17 cellular contexts compared by ENCODE assay signal in genomic region chr19:35708391-35708790, GRCh38. TPM values are rescaled to one million over a fixed set of nuclear protein-coding genes. Genes with fewer than 3 reads are reported as not detected.
A peak's percentile ranks its signal among the peaks of the same experiment; 100 is the strongest.
DNase-seq lines count a peak whose midpoint lies in the region; ATAC-seq and TF ChIP-seq lines count a peak whose summit lies in the region.
"Had no signal": no experiment of that assay in that cellular context is flagged by ENCODE, and none has a peak within 500 bp of the region (broad histone marks: within the 10 kb centered on the region; RNA-seq: fewer than 3 reads in every experiment).

No MANE protein-coding gene starts in this region.

- TF ChIP-seq CTCF in MM.1S (IDR thresholded peaks at IDR 0.05; ENCODE audit: low read length): no peak

- no peak overlapping the region for H3K14ac ChIP-seq in trophoblast cell (ENCODE audit: low read length)

- H3K23ac ChIP-seq in trophoblast cell (ENCODE audit: low read length): no peak overlapping the region

- H3K36me3 Mint-ChIP-seq in activated CD8-positive, alpha-beta memory T cell treated with anti-CD3 and anti-CD28 coated beads, Interleukin-2, amount 10 ng/mL, durations not matched to agents 7 days and 5 days: peaks cover 1% of the 10 kb centered on the region
- peaks cover 3% of the 10 kb centered on the region for H3K36me3 Mint-ChIP-seq in activated CD4-positive, alpha-beta memory T cell treated with anti-CD3 and anti-CD28 coated beads, Interleukin-2, amount 10 ng/mL, durations not matched to agents 7 days and 5 days (ENCODE audit: low read depth)
- H3K36me3 Mint-ChIP-seq: CD4-positive, alpha-beta memory T cell had no signal

- H4K8ac ChIP-seq in trophoblast cell (ENCODE audit: low read depth, low read length): no peak overlapping the region

- H3K9ac ChIP-seq in trophoblast cell (ENCODE audit: low read length) (no peak overlapping the region), MM.1S (ENCODE audit: low read length) (no peak overlapping the region)

- no peak overlapping the region for H4K91ac ChIP-seq in trophoblast cell (ENCODE audit: low read depth, low read length)

- ATAC-seq in activated CD8-positive, alpha-beta memory T cell treated with anti-CD3 and anti-CD28 coated beads, Interleukin-2, amount 10 ng/mL, durations not matched to agents 7 days and 5 days: no peak
- ATAC-seq: GM23338 had no signal

- H3K79me2 ChIP-seq in trophoblast cell (ENCODE audit: control insufficient read depth, insufficient read depth, low read length, poor library complexity) (no peaks in the 10 kb centered on the region), MM.1S (ENCODE audit: low read length) (no peaks in the 10 kb centered on the region)

- H3K27me3 ChIP-seq in trophoblast cell (ENCODE audit: insufficient read depth, low read length) (no peaks in the 10 kb centered on the region), MM.1S (replicated peaks; ENCODE audit: insufficient read depth, low read length) (peaks cover 53% of the 10 kb centered on the region)

- no peak overlapping the region for H3K18ac ChIP-seq in trophoblast cell (ENCODE audit: low read length)

- no CpG with 5 or more reads among the region's 1 CpG for WGBS in trophoblast cell (ENCODE audit: extremely low coverage, insufficient coverage, insufficient read length)

- H3K27me3 Mint-ChIP-seq in activated CD8-positive, alpha-beta memory T cell treated with anti-CD3 and anti-CD28 coated beads, Interleukin-2, amount 10 ng/mL, durations not matched to agents 7 days and 5 days: no peaks in the 10 kb centered on the region
- no peaks in the 10 kb centered on the region for H3K27me3 Mint-ChIP-seq in activated CD4-positive, alpha-beta memory T cell treated with anti-CD3 and anti-CD28 coated beads, Interleukin-2, amount 10 ng/mL, durations not matched to agents 7 days and 5 days
- H3K27me3 Mint-ChIP-seq: CD4-positive, alpha-beta memory T cell had no signal

- peak overlapping the region; percentile 37 for H3K27ac Mint-ChIP-seq in activated CD8-positive, alpha-beta memory T cell treated with anti-CD3 and anti-CD28 coated beads, Interleukin-2, amount 10 ng/mL, durations not matched to agents 7 days and 5 days
- H3K27ac Mint-ChIP-seq in activated CD4-positive, alpha-beta memory T cell treated with anti-CD3 and anti-CD28 coated beads, Interleukin-2, amount 10 ng/mL, durations not matched to agents 7 days and 5 days: peak overlapping the region; percentile 4
- H3K27ac Mint-ChIP-seq: CD4-positive, alpha-beta memory T cell; GM23338; H9 had no signal

- H4K20me1 ChIP-seq in MM.1S (ENCODE audit: insufficient read depth, low read length): no peaks in the 10 kb centered on the region

- H2BK120ac ChIP-seq in trophoblast cell (ENCODE audit: insufficient read depth, low read length, poor library complexity): no peak overlapping the region

- H3K27ac ChIP-seq in trophoblast cell (ENCODE audit: low read depth, low read length) (no peak overlapping the region), MM.1S (ENCODE audit: low read length) (no peak overlapping the region)
- H3K27ac ChIP-seq: C4-2B had no signal

- no peaks in the 10 kb centered on the region for H3K4me1 ChIP-seq in trophoblast cell (ENCODE audit: control insufficient read depth in 1 of 2, insufficient read depth in 2 of 2, low read length in 2 of 2)
- peaks cover 5% of the 10 kb centered on the region; the same call in 1 of the 2 replicates for H3K4me1 ChIP-seq in MM.1S (ENCODE audit: low read length)
- H3K4me1 ChIP-seq: BE2C had no signal

- H3K9me2 ChIP-seq in MM.1S (replicated peaks; ENCODE audit: insufficient read depth, low read length): no peaks in the 10 kb centered on the region

- no peak overlapping the region for H2AK5ac ChIP-seq in trophoblast cell (ENCODE audit: low read length)

- H2BK12ac ChIP-seq in trophoblast cell (ENCODE audit: low read length): no peak overlapping the region

- no peaks in the 10 kb centered on the region for H3F3A ChIP-seq in MM.1S (ENCODE audit: insufficient read depth, low read length)

- no peaks in the 10 kb centered on the region for H3K9me3 ChIP-seq in trophoblast cell (ENCODE audit: insufficient read depth, low read depth, low read length)
- no peaks in the 10 kb centered on the region for H3K9me3 ChIP-seq in MM.1S (replicated peaks; ENCODE audit: insufficient read depth, low read length)
- H3K9me3 ChIP-seq: BE2C had no signal

- DNase-seq in activated CD8-positive, alpha-beta memory T cell treated with anti-CD3 and anti-CD28 coated beads, Interleukin-2, amount 10 ng/mL, durations not matched to agents 7 days and 5 days: no peak
- no peak for DNase-seq in activated CD8-positive, alpha-beta memory T cell treated with anti-CD3 and anti-CD28 coated beads, Interleukin-2, amount 50 U/mL, for 48 hours
- DNase-seq in DMS53 (lab: John Stamatoyannopoulos, UW) (peak; percentile 43), trophoblast cell (peak; percentile 43 to 75), MM.1S (no peak), GF-D8 (lab: John Stamatoyannopoulos, UW) (no peak)
- DNase-seq in activated CD4-positive, alpha-beta memory T cell treated with anti-CD3 and anti-CD28 coated beads, Interleukin-2, amount 10 ng/mL, durations not matched to agents 7 days and 5 days: no peak
- DNase-seq: BE2C; CD4-positive, alpha-beta memory T cell; DMS153; H9; IMR-90; KBM-7 had no signal

- no peaks in the 10 kb centered on the region for H3K79me1 ChIP-seq in trophoblast cell (ENCODE audit: low read length)

- CTCF ChIA-PET in activated CD8-positive, alpha-beta memory T cell treated with anti-CD3 and anti-CD28 coated beads, Interleukin-2, amount 10 ng/mL, durations not matched to agents 7 days and 5 days (lab: Charles Lee): interaction anchor here (1.3 to 1.6 kb wide), 2 partner anchors 11 to 14 kb away, joined by 6 to 8 read pairs; no protein-coding TSS in a partner anchor
- CTCF ChIA-PET in activated CD4-positive, alpha-beta memory T cell treated with anti-CD3 and anti-CD28 coated beads, Interleukin-2, amount 10 ng/mL, durations not matched to agents 7 days and 5 days (lab: Charles Lee): interaction anchor here (10.3 kb wide), 1 partner anchor 11 kb away, joined by 131 read pairs; no protein-coding TSS in a partner anchor

- no peaks in the 10 kb centered on the region for H3K36me3 ChIP-seq in trophoblast cell (ENCODE audit: control insufficient read depth in 1 of 2, insufficient read depth in 2 of 2, low read length in 2 of 2)
- H3K36me3 ChIP-seq in MM.1S (replicated peaks; ENCODE audit: insufficient read depth, low read length): no peaks in the 10 kb centered on the region
- H3K36me3 ChIP-seq: BE2C had no signal

- H3K4me3 Mint-ChIP-seq in activated CD8-positive, alpha-beta memory T cell treated with anti-CD3 and anti-CD28 coated beads, Interleukin-2, amount 10 ng/mL, durations not matched to agents 7 days and 5 days: no peak overlapping the region
- no peak overlapping the region for H3K4me3 Mint-ChIP-seq in activated CD4-positive, alpha-beta memory T cell treated with anti-CD3 and anti-CD28 coated beads, Interleukin-2, amount 10 ng/mL, durations not matched to agents 7 days and 5 days
- H3K4me3 Mint-ChIP-seq: CD4-positive, alpha-beta memory T cell; GM23338; H9 had no signal

- POLR2A ChIA-PET in activated CD4-positive, alpha-beta memory T cell treated with anti-CD3 and anti-CD28 coated beads, Interleukin-2, amount 10 ng/mL, durations not matched to agents 7 days and 5 days (lab: Charles Lee): interaction anchor here (1.0 to 1.4 kb wide), 2 partner anchors 10 to 36 kb away, joined by 3 to 6 read pairs; partner anchors contain the start of genes KMT2B, PSENEN and U2AF1L4

- H3K4me2 ChIP-seq in trophoblast cell (ENCODE audit: low read length) (no peak overlapping the region), MM.1S (ENCODE audit: low read depth, low read length) (no peak overlapping the region)
- H3K4me2 ChIP-seq: GM23338 had no signal

- peaks cover 40% of the 10 kb centered on the region for H3K4me1 Mint-ChIP-seq in activated CD8-positive, alpha-beta memory T cell treated with anti-CD3 and anti-CD28 coated beads, Interleukin-2, amount 10 ng/mL, durations not matched to agents 7 days and 5 days
- H3K4me1 Mint-ChIP-seq in activated CD4-positive, alpha-beta memory T cell treated with anti-CD3 and anti-CD28 coated beads, Interleukin-2, amount 10 ng/mL, durations not matched to agents 7 days and 5 days: peaks cover 46% of the 10 kb centered on the region

- H2AFZ ChIP-seq in trophoblast cell (ENCODE audit: insufficient read depth, low read length, poor library complexity) (no peak overlapping the region), MM.1S (ENCODE audit: low read length) (no peak overlapping the region)
- H2AFZ ChIP-seq: GM23338 had no signal

- no peak overlapping the region for H2BK5ac ChIP-seq in trophoblast cell (ENCODE audit: low read depth, low read length, poor library complexity)

- H4K12ac ChIP-seq in trophoblast cell (ENCODE audit: low read depth, low read length): no peak overlapping the region

- no peaks in the 10 kb centered on the region for H3K9me3 Mint-ChIP-seq in activated CD8-positive, alpha-beta memory T cell treated with anti-CD3 and anti-CD28 coated beads, Interleukin-2, amount 10 ng/mL, durations not matched to agents 7 days and 5 days (ENCODE audit: low read depth)
- H3K9me3 Mint-ChIP-seq in activated CD4-positive, alpha-beta memory T cell treated with anti-CD3 and anti-CD28 coated beads, Interleukin-2, amount 10 ng/mL, durations not matched to agents 7 days and 5 days: no peaks in the 10 kb centered on the region
- H3K9me3 Mint-ChIP-seq: CD4-positive, alpha-beta memory T cell had no signal

- H3K4me3 ChIP-seq in trophoblast cell (ENCODE audit: low read depth, low read length): no peak overlapping the region
- no peak overlapping the region for H3K4me3 ChIP-seq in MM.1S (ENCODE audit: low read length)
- H3K4me3 ChIP-seq: GM23338 had no signal

- no peak overlapping the region for H3K4ac ChIP-seq in trophoblast cell (ENCODE audit: low read depth, low read length)

RNA-seq across cellular contexts. Expression of gene ZBTB32, which starts 4.0 kb away (rescaled TPM):
- total RNA-seq in activated CD8-positive, alpha-beta memory T cell treated with anti-CD3 and anti-CD28 coated beads, Interleukin-2, amount 10 ng/mL, durations not matched to agents 7 days and 5 days: 100 to 1,000 TPM; 133 to 185 TPM
- 10 to 100 TPM; 94.8 to 96.2 TPM for total RNA-seq in activated CD4-positive, alpha-beta memory T cell treated with anti-CD3 and anti-CD28 coated beads, Interleukin-2, amount 10 ng/mL, durations not matched to agents 7 days and 5 days
- not detected in 2 replicates for polyA plus RNA-seq in trophoblast cell (2013)
- total RNA-seq: A172, GM23338, HT-29, IMR-90 had no signal
- polyA plus RNA-seq: IMR-90 had no signal

RNA-seq across cellular contexts. Expression of gene KMT2B, which starts 9.4 kb away (rescaled TPM):
- 10 to 100 TPM; 70.2 to 79.8 TPM for total RNA-seq in activated CD8-positive, alpha-beta memory T cell treated with anti-CD3 and anti-CD28 coated beads, Interleukin-2, amount 10 ng/mL, durations not matched to agents 7 days and 5 days
- total RNA-seq in activated CD4-positive, alpha-beta memory T cell treated with anti-CD3 and anti-CD28 coated beads, Interleukin-2, amount 10 ng/mL, durations not matched to agents 7 days and 5 days: 10 to 100 TPM; 57.3 to 57.5 TPM
- polyA plus RNA-seq in trophoblast cell (2013): 18.4 and 20.0 TPM in 2 replicates

RNA-seq across cellular contexts. Expression of gene IGFLR1, which starts 33.9 kb away (rescaled TPM):
- total RNA-seq in activated CD8-positive, alpha-beta memory T cell treated with anti-CD3 and anti-CD28 coated beads, Interleukin-2, amount 10 ng/mL, durations not matched to agents 7 days and 5 days: 100 to 1,000 TPM in 1 of 2 experiments, 10 to 100 TPM in 1; 51.7 to 117 TPM
- total RNA-seq in activated CD4-positive, alpha-beta memory T cell treated with anti-CD3 and anti-CD28 coated beads, Interleukin-2, amount 10 ng/mL, durations not matched to agents 7 days and 5 days: 10 to 100 TPM; 78.9 to 90.5 TPM
- polyA plus RNA-seq in trophoblast cell (2013): 4.2 and 5.3 TPM in 2 replicates

RNA-seq across cellular contexts. Expression of gene U2AF1L4, which starts 36.8 kb away (rescaled TPM):
- 10 to 100 TPM; 25.1 to 35.6 TPM for total RNA-seq in activated CD8-positive, alpha-beta memory T cell treated with anti-CD3 and anti-CD28 coated beads, Interleukin-2, amount 10 ng/mL, durations not matched to agents 7 days and 5 days
- total RNA-seq in activated CD4-positive, alpha-beta memory T cell treated with anti-CD3 and anti-CD28 coated beads, Interleukin-2, amount 10 ng/mL, durations not matched to agents 7 days and 5 days: 10 to 100 TPM; 35.5 to 36.2 TPM
- polyA plus RNA-seq in trophoblast cell (2013): 12.1 and 12.4 TPM in 2 replicates

RNA-seq across cellular contexts. Expression of gene PSENEN, which starts 37.1 kb away (rescaled TPM):
- total RNA-seq in activated CD8-positive, alpha-beta memory T cell treated with anti-CD3 and anti-CD28 coated beads, Interleukin-2, amount 10 ng/mL, durations not matched to agents 7 days and 5 days: 10 to 100 TPM; 39.1 to 49.0 TPM
- total RNA-seq in activated CD4-positive, alpha-beta memory T cell treated with anti-CD3 and anti-CD28 coated beads, Interleukin-2, amount 10 ng/mL, durations not matched to agents 7 days and 5 days: 10 to 100 TPM; 48.1 to 51.3 TPM
- 119 and 123 TPM in 2 replicates for polyA plus RNA-seq in trophoblast cell (2013)

Comparison
In these comparisons a context has a peak if more than half of its experiments do, and no peak if none do; other contexts are left out.
1. DNase-seq: peak in DMS53 (single experiment) and trophoblast cell (2 of 2); none in activated CD8-positive, alpha-beta memory T cell treated with anti-CD3 and anti-CD28 coated beads, Interleukin-2, amount 10 ng/mL, durations not matched to agents 7 days and 5 days (single experiment), activated CD8-positive, alpha-beta memory T cell treated with anti-CD3 and anti-CD28 coated beads, Interleukin-2, amount 50 U/mL, for 48 hours (single experiment), activated CD4-positive, alpha-beta memory T cell treated with anti-CD3 and anti-CD28 coated beads, Interleukin-2, amount 10 ng/mL, durations not matched to agents 7 days and 5 days (single experiment), MM.1S (single experiment) and GF-D8 (single experiment).